In the genomic region with DNA sequence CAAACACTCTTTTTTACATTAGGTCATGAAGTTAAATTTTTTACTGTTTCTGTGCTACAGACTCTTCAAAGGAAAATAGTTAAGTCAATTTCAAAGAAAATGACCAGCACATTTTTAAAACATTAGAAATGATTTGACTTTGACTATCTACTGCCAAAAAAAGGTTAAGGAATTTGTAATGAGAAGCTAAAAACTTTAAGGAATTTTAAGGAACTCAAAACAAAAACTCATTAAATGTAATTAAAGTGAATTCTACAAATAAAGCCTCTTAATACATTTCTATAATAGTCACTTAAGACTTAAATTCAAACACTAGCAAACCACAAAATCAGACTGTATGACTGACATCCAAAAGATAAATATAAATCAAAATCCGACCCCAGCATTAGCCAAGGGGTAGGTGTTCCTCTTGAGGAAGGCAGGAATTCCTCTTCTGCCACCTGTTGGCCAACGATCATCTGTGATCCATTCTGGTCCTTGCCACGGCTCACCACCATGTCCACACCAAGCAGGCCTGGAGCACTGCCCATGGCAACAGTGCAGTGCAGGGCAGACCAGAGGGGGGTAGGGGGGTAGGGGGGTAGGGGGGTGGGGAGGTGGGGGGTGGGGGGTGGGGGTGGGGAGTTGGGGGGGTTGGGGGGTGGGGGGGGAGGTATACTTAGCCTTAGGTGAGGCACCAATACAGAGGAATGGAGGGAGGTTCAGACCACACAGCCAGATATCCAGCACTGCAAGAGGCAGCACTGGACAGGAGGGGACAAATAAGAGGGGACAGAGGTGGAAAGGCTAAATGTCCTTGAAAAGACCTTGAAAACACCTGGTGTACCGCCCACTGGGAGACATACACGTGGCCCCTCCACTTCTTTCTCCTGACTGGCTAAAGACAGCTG, we compare ENCODE assay signal across 9 cellular contexts. TPM values are rescaled to one million over a fixed set of nuclear protein-coding genes. Genes with fewer than 3 reads are reported as not detected.
DNase-seq lines count a peak whose midpoint lies in the region; ATAC-seq lines count a peak whose summit lies in the region.
"Had no signal": no experiment of that assay in that cellular context is flagged by ENCODE, and none has a peak within 500 bp of the region (broad histone marks: within the 10 kb centered on the region; RNA-seq: fewer than 3 reads in every experiment).

No MANE protein-coding gene starts in this region.

- no peaks in the 10 kb centered on the region for H3K36me3 Mint-ChIP-seq in T-cell
- H3K36me3 Mint-ChIP-seq: activated naive CD8-positive, alpha-beta T cell treated with anti-CD3 and anti-CD28 coated beads, Interleukin-2, amount 10 ng/mL, durations not matched to agents 7 days and 5 days had no signal

- H3K36me3 ChIP-seq in H7 (replicated peaks; ENCODE audit: control insufficient read depth, insufficient read depth, low read length) (no peaks in the 10 kb centered on the region), neuronal stem cell (replicated peaks in 1 of 2; ENCODE audit: control insufficient read depth in 2 of 2, insufficient read depth in 2 of 2, low read length in 2 of 2) (peaks cover 0 to 48% of the 10 kb centered on the region in 2 donors)

- no peak overlapping the region for H3K18ac ChIP-seq in neuronal stem cell (ENCODE audit: low read length)

- no peaks in the 10 kb centered on the region for H3K79me1 ChIP-seq in neuronal stem cell (ENCODE audit: low read depth, low read length)

- H3K23ac ChIP-seq in neuronal stem cell (ENCODE audit: low read depth, low read length, poor library complexity): no peak overlapping the region

- H3K4me3 ChIP-seq in H7 (ENCODE audit: insufficient read depth, low read depth, low read length): no peak overlapping the region
- peak overlapping the region in 1 of 2 donors; percentile 70 for H3K4me3 ChIP-seq in neuronal stem cell (ENCODE audit: low read length in 2 of 2)

- H3K4me3 Mint-ChIP-seq in T-cell: peak overlapping the region in 2 of 3 donors; percentile 92
- H3K4me3 Mint-ChIP-seq: activated naive CD8-positive, alpha-beta T cell treated with anti-CD3 and anti-CD28 coated beads, Interleukin-2, amount 10 ng/mL, durations not matched to agents 7 days and 5 days had no signal

- H3K4me1 ChIP-seq in neuronal stem cell (ENCODE audit: control insufficient read depth in 2 of 2, insufficient read depth in 1 of 2, low read depth in 1 of 2, low read length in 2 of 2): peaks cover 0 to 12% of the 10 kb centered on the region in 2 donors

- H3K4me2 ChIP-seq in neuronal stem cell (ENCODE audit: insufficient read depth, low read length, poor library complexity, severe bottlenecking): no peak overlapping the region

- no peak overlapping the region for H3K14ac ChIP-seq in neuronal stem cell (ENCODE audit: low read length)

- ATAC-seq in T-cell (replicated peaks in 1 of 4) (no peak), HG03565 (IDR thresholded peaks at IDR 0.05; ENCODE audit: unreplicated experiment) (no peak), GM19023 (IDR thresholded peaks at IDR 0.05; ENCODE audit: unreplicated experiment) (no peak)

- H3K9ac ChIP-seq in neuronal stem cell (ENCODE audit: low read depth, low read length, poor library complexity): no peak overlapping the region

- H2BK120ac ChIP-seq in neuronal stem cell (ENCODE audit: low read depth, low read length): no peak overlapping the region

- peak; percentile 23 for DNase-seq in AG20443 (ENCODE audit: low spot score)
- DNase-seq in H7: peak; percentile 69
- DNase-seq in T-cell: peak in 5 of 34 experiments; percentile 5 to 19 (median 10)
- DNase-seq in kidney tubule cell (ENCODE audit: low spot score): peak; percentile 59
- DNase-seq in neuronal stem cell (ENCODE audit: low spot score): no peak
- no peak for DNase-seq in C1 segment of cervical spinal cord (lab: John Stamatoyannopoulos, UW)
- DNase-seq: activated naive CD8-positive, alpha-beta T cell treated with anti-CD3 and anti-CD28 coated beads, Interleukin-2, amount 10 ng/mL, durations not matched to agents 7 days and 5 days had no signal

- no peak overlapping the region for H2BK12ac ChIP-seq in neuronal stem cell (ENCODE audit: low read length)

- POLR2A ChIA-PET in T-cell (lab: Charles Lee): no interaction called here

- H2BK5ac ChIP-seq in neuronal stem cell (ENCODE audit: low read length): no peak overlapping the region

- peaks cover 0 to 47% (median 36%) of the 10 kb centered on the region in 3 donors for H3K4me1 Mint-ChIP-seq in T-cell

- no CpG with 5 or more reads among the region's 5 CpGs for WGBS in neuronal stem cell (ENCODE audit: extremely low coverage in 2 of 2, insufficient read length in 2 of 2, insufficient replicate concordance in 1 of 2), 2 donors

- CTCF ChIA-PET in T-cell (lab: Charles Lee): interaction anchor here in 1 of 2 donors (0.5 kb wide), 1 partner anchor 1662 kb away, joined by 3 read pairs; no protein-coding TSS in a partner anchor

- no peak overlapping the region for H4K91ac ChIP-seq in neuronal stem cell (ENCODE audit: low read depth, low read length, poor library complexity)

- H3K9me3 Mint-ChIP-seq in T-cell: no peaks in the 10 kb centered on the region

- H2BK15ac ChIP-seq in neuronal stem cell (ENCODE audit: low read length): no peak overlapping the region

- H3K4ac ChIP-seq in neuronal stem cell (ENCODE audit: low read length): no peak overlapping the region

- no peak overlapping the region for H3K27ac ChIP-seq in neuronal stem cell (replicated peaks; ENCODE audit: low read length)

- no peaks in the 10 kb centered on the region for H3K27me3 Mint-ChIP-seq in T-cell
- H3K27me3 Mint-ChIP-seq: activated naive CD8-positive, alpha-beta T cell treated with anti-CD3 and anti-CD28 coated beads, Interleukin-2, amount 10 ng/mL, durations not matched to agents 7 days and 5 days had no signal

- H3K27ac Mint-ChIP-seq in T-cell: peak overlapping the region in 1 of 2 donors; percentile 97
- H3K27ac Mint-ChIP-seq: activated naive CD8-positive, alpha-beta T cell treated with anti-CD3 and anti-CD28 coated beads, Interleukin-2, amount 10 ng/mL, durations not matched to agents 7 days and 5 days had no signal

- no peak overlapping the region for H2AFZ ChIP-seq in neuronal stem cell (ENCODE audit: low read length)

- no peak overlapping the region for H2AK5ac ChIP-seq in neuronal stem cell (ENCODE audit: low read depth, low read length)

- H3K9me3 ChIP-seq in neuronal stem cell (replicated peaks in 1 of 2; ENCODE audit: control insufficient read depth in 2 of 2, insufficient read depth in 1 of 2, low read depth in 1 of 2, low read length in 2 of 2): no peaks in the 10 kb centered on the region

- no peaks in the 10 kb centered on the region for H3K27me3 ChIP-seq in H7 (ENCODE audit: control insufficient read depth, insufficient read depth, low read length)
- no peaks in the 10 kb centered on the region for H3K27me3 ChIP-seq in neuronal stem cell (ENCODE audit: control insufficient read depth in 3 of 3, insufficient read depth in 3 of 3, low read depth in 1 of 3, low read length in 3 of 3)

- H4K8ac ChIP-seq in neuronal stem cell (ENCODE audit: low read depth, low read length): no peak overlapping the region

RNA-seq across cellular contexts. Expression of gene XIST, which starts 2.1 kb away (rescaled TPM):
- total RNA-seq in H7 (2014; rRNA removed; shearing (Covaris generic)): not detected in 2 replicates
- total RNA-seq in T-cell: 100 to 1,000 TPM in 2 of 5 donors, 1 to 10 TPM in 1, under 1 TPM in 2; 0.58 to 481 (median 1.2) TPM
- 0.03 TPM for polyA plus RNA-seq in neuronal stem cell (2013, experiment 1 of 2)
- under 0.01 TPM for polyA plus RNA-seq in neuronal stem cell (2013, experiment 2 of 2)
- total RNA-seq: activated naive CD8-positive, alpha-beta T cell treated with anti-CD3 and anti-CD28 coated beads, Interleukin-2, amount 10 ng/mL, durations not matched to agents 7 days and 5 days had no signal

Comparison
In these comparisons a context has a peak if more than half of its experiments do, and no peak if none do; other contexts are left out.
1. DNase-seq: peak in AG20443 (single experiment), H7 (single experiment) and kidney tubule cell (single experiment); none in neuronal stem cell (single experiment) and C1 segment of cervical spinal cord (0 of 14).